In the genomic region with DNA sequence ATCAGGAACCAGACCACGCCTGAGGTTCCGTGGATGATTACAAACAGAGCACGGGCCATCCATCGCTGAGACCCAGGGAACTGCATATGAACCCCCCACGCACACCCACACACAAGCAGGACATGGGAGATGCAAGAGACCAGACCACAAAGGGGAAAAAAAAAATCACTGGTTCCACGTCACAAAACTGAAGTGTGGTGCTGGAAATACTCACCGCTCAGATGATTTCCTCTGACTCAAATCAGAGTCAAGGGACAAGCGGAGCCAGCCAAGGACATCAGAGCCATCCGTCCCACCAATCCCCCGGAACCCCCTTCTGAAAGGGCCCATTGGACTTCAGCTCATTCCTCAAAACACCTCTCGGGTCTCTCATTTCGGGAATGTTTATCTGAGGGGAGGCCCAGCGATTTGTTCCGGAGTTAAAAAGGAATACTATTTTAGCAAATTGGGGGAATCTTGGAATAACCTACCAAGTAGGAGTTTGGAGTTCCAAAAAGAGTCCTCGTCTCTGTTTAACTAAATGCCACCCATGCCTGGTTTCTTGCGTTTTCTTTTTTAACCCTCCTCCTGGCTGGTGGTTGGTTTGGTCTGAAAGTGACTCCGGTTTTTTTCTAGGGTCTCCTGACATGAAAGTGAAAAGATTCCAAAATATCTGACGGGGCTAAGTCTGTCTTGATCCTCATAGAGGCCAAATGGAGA, we compare ENCODE assay signal across 1 cellular context.
TF ChIP-seq lines count a peak whose summit lies in the region.

No MANE protein-coding gene starts in this region.

TF ChIP-seq in GM12878, 131 proteins besides CTCF, POLR2A, EP300 and RAD21 (continued from another document and continues in another):
- TF ChIP-seq CEBPB (IDR thresholded peaks at IDR 0.05; ENCODE audit: borderline replicate concordance in 1 of 2, low read depth in 2 of 2, low read length in 2 of 2) (peak in 1 of 2 experiments; percentile 76; a peak in 1 of 4 replicates), TBL1XR1 (IDR thresholded peaks at IDR 0.05; ENCODE audit: low read depth, low read length) (no peak), ZNF24 (IDR thresholded peaks at IDR 0.05) (peak; percentile 50; the same call in 1 of the 2 replicates), ZNF207 (IDR thresholded peaks at IDR 0.05; ENCODE audit: borderline replicate concordance) (0 out of 2 replicates have a peak, but pooled peaks have one; percentile 13), MYB (IDR thresholded peaks at IDR 0.05; ENCODE audit: borderline replicate concordance, low read depth, low read length) (no peak), CBFB (IDR thresholded peaks at IDR 0.05; ENCODE audit: low read depth) (peak; percentile 92), RFX5 (IDR thresholded peaks at IDR 0.05; ENCODE audit: low read depth, low read length) (no peak), POLR2AphosphoS5 (IDR thresholded peaks at IDR 0.05; ENCODE audit: low read length) (peak; percentile 84), BCL11A (IDR thresholded peaks at IDR 0.05; ENCODE audit: low read depth, low read length) (peak; percentile 70), HDAC6 (IDR thresholded peaks at IDR 0.05; ENCODE audit: unreplicated experiment) (no peak), NBN (IDR thresholded peaks at IDR 0.05) (peak; percentile 75), CHD1 (IDR thresholded peaks at IDR 0.05; ENCODE audit: low read depth, low read length) (no peak), TARDBP (IDR thresholded peaks at IDR 0.05; ENCODE audit: borderline replicate concordance) (no peak; the same call in 1 of the 2 replicates), IRF4 (IDR thresholded peaks at IDR 0.05; ENCODE audit: low read depth, low read length) (peak; percentile 81), ZSCAN29 (IDR thresholded peaks at IDR 0.05) (no peak), NRF1 (conservative IDR thresholded peaks at IDR 0.05; ENCODE audit: low read depth, low read length) (no peak), JUND (IDR thresholded peaks at IDR 0.05; ENCODE audit: low read depth, low read length) (0 out of 2 replicates have a peak, but pooled peaks have one; percentile 12), RUNX3 (IDR thresholded peaks at IDR 0.05; ENCODE audit: low read length) (peak; percentile 98), SP1 (IDR thresholded peaks at IDR 0.05; ENCODE audit: low read depth, low read length) (no peak), TCF3 (IDR thresholded peaks at IDR 0.05; ENCODE audit: borderline replicate concordance, insufficient read depth, low read depth, low read length) (peak; percentile 61; the same call in 1 of the 2 replicates), CBX5 (IDR thresholded peaks at IDR 0.05; ENCODE audit: low read depth) (no peak), LARP7 (IDR thresholded peaks at IDR 0.05) (0 out of 2 replicates have a peak, but pooled peaks have one; percentile 56), PML (IDR thresholded peaks at IDR 0.05; ENCODE audit: low read length) (no peak), MYC (IDR thresholded peaks at IDR 0.05; ENCODE audit: insufficient read depth, insufficient read length, insufficient replicate concordance, low read length, severe bottlenecking) (no peak)
- TF ChIP-seq, protein P1, sequence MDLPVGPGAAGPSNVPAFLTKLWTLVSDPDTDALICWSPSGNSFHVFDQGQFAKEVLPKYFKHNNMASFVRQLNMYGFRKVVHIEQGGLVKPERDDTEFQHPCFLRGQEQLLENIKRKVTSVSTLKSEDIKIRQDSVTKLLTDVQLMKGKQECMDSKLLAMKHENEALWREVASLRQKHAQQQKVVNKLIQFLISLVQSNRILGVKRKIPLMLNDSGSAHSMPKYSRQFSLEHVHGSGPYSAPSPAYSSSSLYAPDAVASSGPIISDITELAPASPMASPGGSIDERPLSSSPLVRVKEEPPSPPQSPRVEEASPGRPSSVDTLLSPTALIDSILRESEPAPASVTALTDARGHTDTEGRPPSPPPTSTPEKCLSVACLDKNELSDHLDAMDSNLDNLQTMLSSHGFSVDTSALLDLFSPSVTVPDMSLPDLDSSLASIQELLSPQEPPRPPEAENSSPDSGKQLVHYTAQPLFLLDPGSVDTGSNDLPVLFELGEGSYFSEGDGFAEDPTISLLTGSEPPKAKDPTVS (IDR thresholded peaks at IDR 0.05; ENCODE audit: low read depth, low read length), result no peak
- TF ChIP-seq, protein P2, sequence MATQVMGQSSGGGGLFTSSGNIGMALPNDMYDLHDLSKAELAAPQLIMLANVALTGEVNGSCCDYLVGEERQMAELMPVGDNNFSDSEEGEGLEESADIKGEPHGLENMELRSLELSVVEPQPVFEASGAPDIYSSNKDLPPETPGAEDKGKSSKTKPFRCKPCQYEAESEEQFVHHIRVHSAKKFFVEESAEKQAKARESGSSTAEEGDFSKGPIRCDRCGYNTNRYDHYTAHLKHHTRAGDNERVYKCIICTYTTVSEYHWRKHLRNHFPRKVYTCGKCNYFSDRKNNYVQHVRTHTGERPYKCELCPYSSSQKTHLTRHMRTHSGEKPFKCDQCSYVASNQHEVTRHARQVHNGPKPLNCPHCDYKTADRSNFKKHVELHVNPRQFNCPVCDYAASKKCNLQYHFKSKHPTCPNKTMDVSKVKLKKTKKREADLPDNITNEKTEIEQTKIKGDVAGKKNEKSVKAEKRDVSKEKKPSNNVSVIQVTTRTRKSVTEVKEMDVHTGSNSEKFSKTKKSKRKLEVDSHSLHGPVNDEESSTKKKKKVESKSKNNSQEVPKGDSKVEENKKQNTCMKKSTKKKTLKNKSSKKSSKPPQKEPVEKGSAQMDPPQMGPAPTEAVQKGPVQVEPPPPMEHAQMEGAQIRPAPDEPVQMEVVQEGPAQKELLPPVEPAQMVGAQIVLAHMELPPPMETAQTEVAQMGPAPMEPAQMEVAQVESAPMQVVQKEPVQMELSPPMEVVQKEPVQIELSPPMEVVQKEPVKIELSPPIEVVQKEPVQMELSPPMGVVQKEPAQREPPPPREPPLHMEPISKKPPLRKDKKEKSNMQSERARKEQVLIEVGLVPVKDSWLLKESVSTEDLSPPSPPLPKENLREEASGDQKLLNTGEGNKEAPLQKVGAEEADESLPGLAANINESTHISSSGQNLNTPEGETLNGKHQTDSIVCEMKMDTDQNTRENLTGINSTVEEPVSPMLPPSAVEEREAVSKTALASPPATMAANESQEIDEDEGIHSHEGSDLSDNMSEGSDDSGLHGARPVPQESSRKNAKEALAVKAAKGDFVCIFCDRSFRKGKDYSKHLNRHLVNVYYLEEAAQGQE (IDR thresholded peaks at IDR 0.05; ENCODE audit: low read depth, low read length), result no peak
- TF ChIP-seq, protein P3, sequence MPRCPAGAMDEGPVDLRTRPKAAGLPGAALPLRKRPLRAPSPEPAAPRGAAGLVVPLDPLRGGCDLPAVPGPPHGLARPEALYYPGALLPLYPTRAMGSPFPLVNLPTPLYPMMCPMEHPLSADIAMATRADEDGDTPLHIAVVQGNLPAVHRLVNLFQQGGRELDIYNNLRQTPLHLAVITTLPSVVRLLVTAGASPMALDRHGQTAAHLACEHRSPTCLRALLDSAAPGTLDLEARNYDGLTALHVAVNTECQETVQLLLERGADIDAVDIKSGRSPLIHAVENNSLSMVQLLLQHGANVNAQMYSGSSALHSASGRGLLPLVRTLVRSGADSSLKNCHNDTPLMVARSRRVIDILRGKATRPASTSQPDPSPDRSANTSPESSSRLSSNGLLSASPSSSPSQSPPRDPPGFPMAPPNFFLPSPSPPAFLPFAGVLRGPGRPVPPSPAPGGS (IDR thresholded peaks at IDR 0.05; ENCODE audit: borderline replicate concordance, insufficient read depth, low read depth, low read length, poor library complexity, severe bottlenecking), result no peak
- TF ChIP-seq, protein P4, sequence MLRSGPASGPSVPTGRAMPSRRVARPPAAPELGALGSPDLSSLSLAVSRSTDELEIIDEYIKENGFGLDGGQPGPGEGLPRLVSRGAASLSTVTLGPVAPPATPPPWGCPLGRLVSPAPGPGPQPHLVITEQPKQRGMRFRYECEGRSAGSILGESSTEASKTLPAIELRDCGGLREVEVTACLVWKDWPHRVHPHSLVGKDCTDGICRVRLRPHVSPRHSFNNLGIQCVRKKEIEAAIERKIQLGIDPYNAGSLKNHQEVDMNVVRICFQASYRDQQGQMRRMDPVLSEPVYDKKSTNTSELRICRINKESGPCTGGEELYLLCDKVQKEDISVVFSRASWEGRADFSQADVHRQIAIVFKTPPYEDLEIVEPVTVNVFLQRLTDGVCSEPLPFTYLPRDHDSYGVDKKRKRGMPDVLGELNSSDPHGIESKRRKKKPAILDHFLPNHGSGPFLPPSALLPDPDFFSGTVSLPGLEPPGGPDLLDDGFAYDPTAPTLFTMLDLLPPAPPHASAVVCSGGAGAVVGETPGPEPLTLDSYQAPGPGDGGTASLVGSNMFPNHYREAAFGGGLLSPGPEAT (IDR thresholded peaks at IDR 0.05; ENCODE audit: low read depth), result peak; percentile 88
- TF ChIP-seq, protein P5, sequence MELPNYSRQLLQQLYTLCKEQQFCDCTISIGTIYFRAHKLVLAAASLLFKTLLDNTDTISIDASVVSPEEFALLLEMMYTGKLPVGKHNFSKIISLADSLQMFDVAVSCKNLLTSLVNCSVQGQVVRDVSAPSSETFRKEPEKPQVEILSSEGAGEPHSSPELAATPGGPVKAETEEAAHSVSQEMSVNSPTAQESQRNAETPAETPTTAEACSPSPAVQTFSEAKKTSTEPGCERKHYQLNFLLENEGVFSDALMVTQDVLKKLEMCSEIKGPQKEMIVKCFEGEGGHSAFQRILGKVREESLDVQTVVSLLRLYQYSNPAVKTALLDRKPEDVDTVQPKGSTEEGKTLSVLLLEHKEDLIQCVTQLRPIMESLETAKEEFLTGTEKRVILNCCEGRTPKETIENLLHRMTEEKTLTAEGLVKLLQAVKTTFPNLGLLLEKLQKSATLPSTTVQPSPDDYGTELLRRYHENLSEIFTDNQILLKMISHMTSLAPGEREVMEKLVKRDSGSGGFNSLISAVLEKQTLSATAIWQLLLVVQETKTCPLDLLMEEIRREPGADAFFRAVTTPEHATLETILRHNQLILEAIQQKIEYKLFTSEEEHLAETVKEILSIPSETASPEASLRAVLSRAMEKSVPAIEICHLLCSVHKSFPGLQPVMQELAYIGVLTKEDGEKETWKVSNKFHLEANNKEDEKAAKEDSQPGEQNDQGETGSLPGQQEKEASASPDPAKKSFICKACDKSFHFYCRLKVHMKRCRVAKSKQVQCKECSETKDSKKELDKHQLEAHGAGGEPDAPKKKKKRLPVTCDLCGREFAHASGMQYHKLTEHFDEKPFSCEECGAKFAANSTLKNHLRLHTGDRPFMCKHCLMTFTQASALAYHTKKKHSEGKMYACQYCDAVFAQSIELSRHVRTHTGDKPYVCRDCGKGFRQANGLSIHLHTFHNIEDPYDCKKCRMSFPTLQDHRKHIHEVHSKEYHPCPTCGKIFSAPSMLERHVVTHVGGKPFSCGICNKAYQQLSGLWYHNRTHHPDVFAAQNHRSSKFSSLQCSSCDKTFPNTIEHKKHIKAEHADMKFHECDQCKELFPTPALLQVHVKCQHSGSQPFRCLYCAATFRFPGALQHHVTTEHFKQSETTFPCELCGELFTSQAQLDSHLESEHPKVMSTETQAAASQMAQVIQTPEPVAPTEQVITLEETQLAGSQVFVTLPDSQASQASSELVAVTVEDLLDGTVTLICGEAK (IDR thresholded peaks at IDR 0.05; ENCODE audit: borderline replicate concordance), result no peak
- TF ChIP-seq, protein P6, sequence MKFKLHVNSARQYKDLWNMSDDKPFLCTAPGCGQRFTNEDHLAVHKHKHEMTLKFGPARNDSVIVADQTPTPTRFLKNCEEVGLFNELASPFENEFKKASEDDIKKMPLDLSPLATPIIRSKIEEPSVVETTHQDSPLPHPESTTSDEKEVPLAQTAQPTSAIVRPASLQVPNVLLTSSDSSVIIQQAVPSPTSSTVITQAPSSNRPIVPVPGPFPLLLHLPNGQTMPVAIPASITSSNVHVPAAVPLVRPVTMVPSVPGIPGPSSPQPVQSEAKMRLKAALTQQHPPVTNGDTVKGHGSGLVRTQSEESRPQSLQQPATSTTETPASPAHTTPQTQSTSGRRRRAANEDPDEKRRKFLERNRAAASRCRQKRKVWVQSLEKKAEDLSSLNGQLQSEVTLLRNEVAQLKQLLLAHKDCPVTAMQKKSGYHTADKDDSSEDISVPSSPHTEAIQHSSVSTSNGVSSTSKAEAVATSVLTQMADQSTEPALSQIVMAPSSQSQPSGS (IDR thresholded peaks at IDR 0.05; ENCODE audit: low read length), result peak; percentile 68; the same call in 1 of the 2 replicates
- TF ChIP-seq, protein P7, sequence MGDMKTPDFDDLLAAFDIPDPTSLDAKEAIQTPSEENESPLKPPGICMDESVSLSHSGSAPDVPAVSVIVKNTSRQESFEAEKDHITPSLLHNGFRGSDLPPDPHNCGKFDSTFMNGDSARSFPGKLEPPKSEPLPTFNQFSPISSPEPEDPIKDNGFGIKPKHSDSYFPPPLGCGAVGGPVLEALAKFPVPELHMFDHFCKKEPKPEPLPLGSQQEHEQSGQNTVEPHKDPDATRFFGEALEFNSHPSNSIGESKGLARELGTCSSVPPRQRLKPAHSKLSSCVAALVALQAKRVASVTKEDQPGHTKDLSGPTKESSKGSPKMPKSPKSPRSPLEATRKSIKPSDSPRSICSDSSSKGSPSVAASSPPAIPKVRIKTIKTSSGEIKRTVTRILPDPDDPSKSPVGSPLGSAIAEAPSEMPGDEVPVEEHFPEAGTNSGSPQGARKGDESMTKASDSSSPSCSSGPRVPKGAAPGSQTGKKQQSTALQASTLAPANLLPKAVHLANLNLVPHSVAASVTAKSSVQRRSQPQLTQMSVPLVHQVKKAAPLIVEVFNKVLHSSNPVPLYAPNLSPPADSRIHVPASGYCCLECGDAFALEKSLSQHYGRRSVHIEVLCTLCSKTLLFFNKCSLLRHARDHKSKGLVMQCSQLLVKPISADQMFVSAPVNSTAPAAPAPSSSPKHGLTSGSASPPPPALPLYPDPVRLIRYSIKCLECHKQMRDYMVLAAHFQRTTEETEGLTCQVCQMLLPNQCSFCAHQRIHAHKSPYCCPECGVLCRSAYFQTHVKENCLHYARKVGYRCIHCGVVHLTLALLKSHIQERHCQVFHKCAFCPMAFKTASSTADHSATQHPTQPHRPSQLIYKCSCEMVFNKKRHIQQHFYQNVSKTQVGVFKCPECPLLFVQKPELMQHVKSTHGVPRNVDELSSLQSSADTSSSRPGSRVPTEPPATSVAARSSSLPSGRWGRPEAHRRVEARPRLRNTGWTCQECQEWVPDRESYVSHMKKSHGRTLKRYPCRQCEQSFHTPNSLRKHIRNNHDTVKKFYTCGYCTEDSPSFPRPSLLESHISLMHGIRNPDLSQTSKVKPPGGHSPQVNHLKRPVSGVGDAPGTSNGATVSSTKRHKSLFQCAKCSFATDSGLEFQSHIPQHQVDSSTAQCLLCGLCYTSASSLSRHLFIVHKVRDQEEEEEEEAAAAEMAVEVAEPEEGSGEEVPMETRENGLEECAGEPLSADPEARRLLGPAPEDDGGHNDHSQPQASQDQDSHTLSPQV (IDR thresholded peaks at IDR 0.05), result no peak
- TF ChIP-seq, protein P8, sequence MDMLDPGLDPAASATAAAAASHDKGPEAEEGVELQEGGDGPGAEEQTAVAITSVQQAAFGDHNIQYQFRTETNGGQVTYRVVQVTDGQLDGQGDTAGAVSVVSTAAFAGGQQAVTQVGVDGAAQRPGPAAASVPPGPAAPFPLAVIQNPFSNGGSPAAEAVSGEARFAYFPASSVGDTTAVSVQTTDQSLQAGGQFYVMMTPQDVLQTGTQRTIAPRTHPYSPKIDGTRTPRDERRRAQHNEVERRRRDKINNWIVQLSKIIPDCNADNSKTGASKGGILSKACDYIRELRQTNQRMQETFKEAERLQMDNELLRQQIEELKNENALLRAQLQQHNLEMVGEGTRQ (IDR thresholded peaks at IDR 0.05; ENCODE audit: borderline replicate concordance, low read depth, low read length), result no peak
